Comparison of ENCODE assay signal across 31 cellular contexts in genomic region chr3:195060217-195060481, GRCh38.
"Had no signal": no experiment of that assay in that cellular context is flagged by ENCODE, and none has a peak within 500 bp of the region (broad histone marks: within the 10 kb centered on the region; RNA-seq: fewer than 3 reads in every experiment).

No MANE protein-coding gene starts in this region.

- ATAC-seq: Panc1 had no signal

- H3K9ac ChIP-seq: SK-N-SH had no signal

- H3K4me2 ChIP-seq: PC-9, SK-N-SH had no signal

- H3K4me3 ChIP-seq: MG63, PC-9, SJSA1 had no signal

- H3K27me3 ChIP-seq: MG63, SJSA1 had no signal

- H3K9me3 ChIP-seq: MG63, SJSA1, SK-N-SH had no signal

- H3K27ac ChIP-seq: PC-9, RWPE1, SJSA1 had no signal

- DNase-seq: Kasumi-1, MG63, NCI-H1048, NCI-H1092 treated with DMSO at 0.1 percent for 48 hours, NCI-H1105 treated with DMSO at 0.1 percent for 48 hours, NCI-H1417, NCI-H1436, NCI-H146, NCI-H1694, NCI-H187, NCI-H1930, NCI-H2029 treated with DMSO at 0.1 percent for 48 hours, NCI-H2081 treated with DMSO at 0.1 percent for 48 hours, NCI-H2107, NCI-H2171, NCI-H226, NCI-H446 treated with DMSO at 0.1 percent for 48 hours, NCI-H510A, NCI-H524, NCI-H526, NCI-H69, NCI-H748 treated with DMSO at 0.1 percent for 48 hours, NCI-H82, PC-9, SHP77, SW 1271 had no signal

- FAIRE-seq: RCC 7860 had no signal

- H2AFZ ChIP-seq: PC-9 had no signal

- H3K36me3 ChIP-seq: MG63, SJSA1 had no signal

- H3K4me1 ChIP-seq: SJSA1 had no signal
